In the genomic region with DNA sequence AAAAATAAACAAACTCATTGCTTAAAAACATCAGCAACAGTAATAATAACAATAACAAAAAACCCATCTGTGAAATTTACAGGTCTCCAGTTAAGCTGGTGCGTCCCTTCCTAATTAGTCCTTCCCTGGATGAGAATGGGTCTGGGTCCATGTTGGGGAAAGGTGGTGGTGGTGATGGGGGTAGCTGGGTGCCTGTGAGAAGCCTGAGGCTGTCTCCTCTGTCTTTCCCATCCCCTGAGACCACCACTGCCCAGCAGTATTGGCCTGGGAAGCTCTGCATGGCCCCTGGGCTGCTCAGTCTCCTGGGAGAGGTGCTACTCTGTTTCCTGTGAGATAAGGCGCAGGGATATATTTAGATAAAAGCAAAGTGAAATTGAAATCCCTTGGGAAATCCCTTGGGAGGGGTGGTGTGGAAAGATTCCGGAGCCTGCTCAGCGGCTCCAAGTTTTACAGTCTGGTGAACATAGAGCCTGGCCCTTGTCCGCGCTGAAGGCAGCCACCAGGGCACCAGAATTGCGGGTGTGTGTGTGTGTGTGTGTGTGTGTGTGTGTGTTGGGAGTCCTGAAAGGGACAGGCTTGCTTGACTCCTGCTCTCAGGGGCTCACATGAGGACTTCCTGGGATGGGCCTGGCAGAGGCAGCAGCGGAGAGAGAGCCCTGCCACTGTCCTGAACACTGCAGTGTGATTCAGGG, we compare ENCODE assay signal across 14 cellular contexts.
A peak's percentile ranks its signal among the peaks of the same experiment; 100 is the strongest.
DNase-seq lines count a peak whose midpoint lies in the region; ATAC-seq and TF ChIP-seq lines count a peak whose summit lies in the region.
"Had no signal": no experiment of that assay in that cellular context is flagged by ENCODE, and none has a peak within 500 bp of the region (broad histone marks: within the 10 kb centered on the region; RNA-seq: fewer than 3 reads in every experiment).

No MANE protein-coding gene starts in this region.

- H3K36me3 Mint-ChIP-seq in activated CD4-positive, alpha-beta T cell treated with anti-CD3 and anti-CD28 coated beads, Interleukin-2, amount 10 ng/mL, durations not matched to agents 24 days and 14 days (ENCODE audit: low read depth), result no peaks in the 10 kb centered on the region
- no peaks in the 10 kb centered on the region for H3K36me3 Mint-ChIP-seq in activated T-cell treated with anti-CD3 and anti-CD28 coated beads, Interleukin-2, amount 50 U/mL, for 24 hours (ENCODE audit: low read depth)

- TF ChIP-seq CTCF in colonic mucosa (IDR thresholded peaks at IDR 0.05) (no peak), upper lobe of left lung (IDR thresholded peaks at IDR 0.05) (peak in 1 of 6 experiments; percentile 29)

- intact Hi-C loops in activated CD4-positive, alpha-beta T cell treated with anti-CD3 and anti-CD28 coated beads, Interleukin-2, amount 10 ng/mL, durations not matched to agents 24 days and 14 days (cut with micrococcal nuclease), result no loop called here
- intact Hi-C loops in colonic mucosa (cut with DNase I), result no loop called here

- H3K4me3 Mint-ChIP-seq in activated CD4-positive, alpha-beta T cell treated with anti-CD3 and anti-CD28 coated beads, Interleukin-2, amount 10 ng/mL, durations not matched to agents 24 days and 14 days, result no peak overlapping the region
- no peak overlapping the region for H3K4me3 Mint-ChIP-seq in activated T-cell treated with anti-CD3 and anti-CD28 coated beads, Interleukin-2, amount 50 U/mL, for 24 hours
- H3K4me3 Mint-ChIP-seq: activated B cell treated with CpG ODN at 0.5 μM for 24 hours had no signal

- ATAC-seq in left lobe of liver (no peak), upper lobe of left lung (ENCODE audit: low FRiP score in 2 of 2) (peak in 1 of 2 donors; percentile 41), HG03135 (IDR thresholded peaks at IDR 0.05; ENCODE audit: unreplicated experiment) (no peak)
- ATAC-seq: left colon had no signal

- TF ChIP-seq EP300 in upper lobe of left lung (IDR thresholded peaks at IDR 0.05), result peak in 2 of 4 donors; percentile 57 to 59

- H3K36me3 ChIP-seq in colonic mucosa (no peaks in the 10 kb centered on the region), upper lobe of left lung (no peaks in the 10 kb centered on the region)

- H3K4me3 ChIP-seq in colonic mucosa (no peak overlapping the region), upper lobe of left lung (no peak overlapping the region)

- H3K27me3 Mint-ChIP-seq in activated CD4-positive, alpha-beta T cell treated with anti-CD3 and anti-CD28 coated beads, Interleukin-2, amount 10 ng/mL, durations not matched to agents 24 days and 14 days, result peaks cover 13% of the 10 kb centered on the region
- peaks cover 27% of the 10 kb centered on the region for H3K27me3 Mint-ChIP-seq in activated T-cell treated with anti-CD3 and anti-CD28 coated beads, Interleukin-2, amount 50 U/mL, for 24 hours

- WGBS in upper lobe of left lung, 2 donors, result 64 to 79% methylated on average over 8 of the region's 8 CpGs

- DNase-seq in activated CD4-positive, alpha-beta T cell treated with anti-CD3 and anti-CD28 coated beads, Interleukin-2, amount 10 ng/mL, durations not matched to agents 24 days and 14 days, result peak; percentile 21
- DNase-seq in activated CD4-positive, alpha-beta T cell treated with anti-CD3 and anti-CD28 coated beads, Interleukin-2, amount 50 U/mL, for 1 hour, result no peak
- peak; percentile 1 for DNase-seq in colonic mucosa
- peak; percentile 35 for DNase-seq in left lobe of liver (ENCODE audit: low spot score)
- no peak for DNase-seq in upper lobe of left lung
- no peak for DNase-seq in activated T-cell treated with anti-CD3 and anti-CD28 coated beads, Interleukin-2, amount 50 U/mL, for 24 hours
- DNase-seq in superior temporal gyrus (ENCODE audit: extremely low spot score), result no peak
- DNase-seq: activated B cell treated with CpG ODN at 0.5 μM for 24 hours; effector CD4-positive, alpha-beta T cell; KBM-7; left colon; NCI-H1436; SW 1271 had no signal

- no peaks in the 10 kb centered on the region for H3K9me3 ChIP-seq in colonic mucosa
- no peaks in the 10 kb centered on the region for H3K9me3 ChIP-seq in upper lobe of left lung

- no peak overlapping the region for H3K9ac ChIP-seq in colonic mucosa (ENCODE audit: low read depth in 2 of 2, low read length in 2 of 2)

- no peak overlapping the region for H3K27ac ChIP-seq in colonic mucosa
- peak overlapping the region; percentile 5 to 35 (median 22) for H3K27ac ChIP-seq in upper lobe of left lung

- no peaks in the 10 kb centered on the region for H3K4me1 ChIP-seq in colonic mucosa
- peaks cover 5 to 18% (median 15%) of the 10 kb centered on the region in 4 donors for H3K4me1 ChIP-seq in upper lobe of left lung

- TF ChIP-seq POLR2A in upper lobe of left lung (IDR thresholded peaks at IDR 0.05), result no peak

- H3K27me3 ChIP-seq in colonic mucosa (peaks cover under 1% of the 10 kb centered on the region), upper lobe of left lung (peaks cover 0 to 4% (median under 1%) of the 10 kb centered on the region in 4 donors)

- no peak overlapping the region for H3K27ac Mint-ChIP-seq in activated CD4-positive, alpha-beta T cell treated with anti-CD3 and anti-CD28 coated beads, Interleukin-2, amount 10 ng/mL, durations not matched to agents 24 days and 14 days
- H3K27ac Mint-ChIP-seq in activated T-cell treated with anti-CD3 and anti-CD28 coated beads, Interleukin-2, amount 50 U/mL, for 24 hours, result no peak overlapping the region
- H3K27ac Mint-ChIP-seq: activated B cell treated with CpG ODN at 0.5 μM for 24 hours had no signal

- H3K9me3 Mint-ChIP-seq in activated CD4-positive, alpha-beta T cell treated with anti-CD3 and anti-CD28 coated beads, Interleukin-2, amount 10 ng/mL, durations not matched to agents 24 days and 14 days, result no peaks in the 10 kb centered on the region
- H3K9me3 Mint-ChIP-seq in activated T-cell treated with anti-CD3 and anti-CD28 coated beads, Interleukin-2, amount 50 U/mL, for 24 hours, result no peaks in the 10 kb centered on the region
- H3K9me3 Mint-ChIP-seq: activated B cell treated with CpG ODN at 0.5 μM for 24 hours had no signal

- peaks cover 2% of the 10 kb centered on the region for H3K4me1 Mint-ChIP-seq in activated CD4-positive, alpha-beta T cell treated with anti-CD3 and anti-CD28 coated beads, Interleukin-2, amount 10 ng/mL, durations not matched to agents 24 days and 14 days
- H3K4me1 Mint-ChIP-seq in activated T-cell treated with anti-CD3 and anti-CD28 coated beads, Interleukin-2, amount 50 U/mL, for 24 hours (ENCODE audit: low read depth), result peaks cover 2% of the 10 kb centered on the region
- H3K4me1 Mint-ChIP-seq: activated B cell treated with CpG ODN at 0.5 μM for 24 hours had no signal

Comparison
In these comparisons a context has a peak if more than half of its experiments do, and no peak if none do; other contexts are left out.
1. DNase-seq: peak in activated CD4-positive, alpha-beta T cell treated with anti-CD3 and anti-CD28 coated beads, Interleukin-2, amount 10 ng/mL, durations not matched to agents 24 days and 14 days (single experiment), colonic mucosa (single experiment) and left lobe of liver (single experiment); none in activated CD4-positive, alpha-beta T cell treated with anti-CD3 and anti-CD28 coated beads, Interleukin-2, amount 50 U/mL, for 1 hour (single experiment), upper lobe of left lung (0 of 2), activated T-cell treated with anti-CD3 and anti-CD28 coated beads, Interleukin-2, amount 50 U/mL, for 24 hours (single experiment) and superior temporal gyrus (single experiment).